In genomic region chr2:151032741-151033152, GRCh38 we compare ENCODE assay signal across 19 cellular contexts.
DNase-seq lines count a peak whose midpoint lies in the region; FAIRE-seq and TF ChIP-seq lines count a peak whose summit lies in the region.
"Had no signal": no experiment of that assay in that cellular context is flagged by ENCODE, and none has a peak within 500 bp of the region (broad histone marks: within the 10 kb centered on the region; RNA-seq: fewer than 3 reads in every experiment).

No MANE protein-coding gene starts in this region.

- H3K4me3 Mint-ChIP-seq in osteocyte (ENCODE audit: unreplicated experiment) = no peak overlapping the region
- no peak overlapping the region for H3K4me3 Mint-ChIP-seq in activated naive CD4-positive, alpha-beta T cell treated with anti-CD3 and anti-CD28 coated beads, Interleukin-2, amount 10 ng/mL, durations not matched to agents 7 days and 5 days
- H3K4me3 Mint-ChIP-seq: central memory CD8-positive, alpha-beta T cell; H9; T-helper 1 cell treated with Interleukin-12 subunit alpha and Interleukin-12 subunit beta and Interleukin-4 antibody, amounts not matched to agents 30 μg/mL and 1 μg/mL, for 36 hours; type B pancreatic cell had no signal

- H3F3A ChIP-seq in MM.1S (ENCODE audit: insufficient read depth, low read length) = no peaks in the 10 kb centered on the region

- CTCF ChIA-PET in activated naive CD4-positive, alpha-beta T cell treated with anti-CD3 and anti-CD28 coated beads, Interleukin-2, amount 10 ng/mL, durations not matched to agents 7 days and 5 days (lab: Charles Lee) = no interaction called here

- H3K4me1 ChIP-seq in MM.1S (ENCODE audit: low read length) = no peaks in the 10 kb centered on the region

- peak overlapping the region; percentile 32 for H3K27ac Mint-ChIP-seq in osteocyte (ENCODE audit: unreplicated experiment)
- no peak overlapping the region for H3K27ac Mint-ChIP-seq in activated naive CD4-positive, alpha-beta T cell treated with anti-CD3 and anti-CD28 coated beads, Interleukin-2, amount 10 ng/mL, durations not matched to agents 7 days and 5 days
- H3K27ac Mint-ChIP-seq: H9; T-helper 1 cell treated with Interleukin-12 subunit alpha and Interleukin-12 subunit beta and Interleukin-4 antibody, amounts not matched to agents 30 μg/mL and 1 μg/mL, for 36 hours; type B pancreatic cell had no signal

- TF ChIP-seq CTCF in osteocyte (IDR thresholded peaks at IDR 0.05) (no peak), MM.1S (IDR thresholded peaks at IDR 0.05; ENCODE audit: low read length) (no peak)

- no peaks in the 10 kb centered on the region for H3K79me2 ChIP-seq in MM.1S (ENCODE audit: low read length)

- no peaks in the 10 kb centered on the region for H3K36me3 Mint-ChIP-seq in osteocyte (ENCODE audit: unreplicated experiment)
- no peaks in the 10 kb centered on the region for H3K36me3 Mint-ChIP-seq in activated naive CD4-positive, alpha-beta T cell treated with anti-CD3 and anti-CD28 coated beads, Interleukin-2, amount 10 ng/mL, durations not matched to agents 7 days and 5 days
- H3K36me3 Mint-ChIP-seq: type B pancreatic cell had no signal

- no peaks in the 10 kb centered on the region for H3K27me3 Mint-ChIP-seq in osteocyte (ENCODE audit: unreplicated experiment)
- H3K27me3 Mint-ChIP-seq in activated naive CD4-positive, alpha-beta T cell treated with anti-CD3 and anti-CD28 coated beads, Interleukin-2, amount 10 ng/mL, durations not matched to agents 7 days and 5 days = no peaks in the 10 kb centered on the region
- H3K27me3 Mint-ChIP-seq: type B pancreatic cell had no signal

- DNase-seq in H4 (ENCODE audit: low spot score) = peak; percentile 72
- peak; percentile 1 for DNase-seq in RKO (ENCODE audit: low spot score)
- DNase-seq in epithelial cell of prostate (ENCODE audit: low read depth, low spot score) = peak; percentile 33
- DNase-seq in osteocyte (ENCODE audit: extremely low spot score, unreplicated experiment) = no peak
- DNase-seq in NK-92 treated with Interleukin-12 subunit alpha and Interleukin-12 subunit beta, amount 100 ng/mL, for 24 hours (lab: John Stamatoyannopoulos, UW) = no peak
- DNase-seq in frontal cortex (ENCODE audit: low spot score in 2 of 2) = no peak
- DNase-seq in MM.1S = no peak
- no peak for DNase-seq in activated naive CD4-positive, alpha-beta T cell treated with anti-CD3 and anti-CD28 coated beads, Interleukin-2, amount 10 ng/mL, durations not matched to agents 7 days and 5 days
- DNase-seq: activated CD4-positive, alpha-beta T cell treated with anti-CD3 and anti-CD28 coated beads for 48 hours; glutamatergic neuron; H9; left colon; NCI-H1436; stimulated activated CD8-positive, alpha-beta memory T cell treated with anti-CD3 and anti-CD28 coated beads, Interleukin-4, amount 100 ng/mL, for 48 hours had no signal

- H3K4me2 ChIP-seq in MM.1S (ENCODE audit: low read depth, low read length) = no peak overlapping the region

- no peak overlapping the region for H2AFZ ChIP-seq in MM.1S (ENCODE audit: low read length)

- FAIRE-seq in frontal cortex (lab: Jason Lieb, UNC) = no peak
- FAIRE-seq: GM12891 had no signal

- H3K27me3 ChIP-seq in MM.1S (replicated peaks; ENCODE audit: insufficient read depth, low read length) = no peaks in the 10 kb centered on the region
- H3K27me3 ChIP-seq: neutrophil had no signal

- no peak overlapping the region for H3K27ac ChIP-seq in epithelial cell of prostate
- no peak overlapping the region for H3K27ac ChIP-seq in MM.1S (ENCODE audit: low read length)
- H3K27ac ChIP-seq: neutrophil had no signal

- H4K20me1 ChIP-seq in MM.1S (ENCODE audit: insufficient read depth, low read length) = no peaks in the 10 kb centered on the region

- no peaks in the 10 kb centered on the region for H3K36me3 ChIP-seq in MM.1S (replicated peaks; ENCODE audit: insufficient read depth, low read length)
- H3K36me3 ChIP-seq: neutrophil had no signal

- no peak overlapping the region for H3K9ac ChIP-seq in MM.1S (ENCODE audit: low read length)

- H3K9me3 Mint-ChIP-seq in osteocyte (ENCODE audit: unreplicated experiment) = no peaks in the 10 kb centered on the region
- H3K9me3 Mint-ChIP-seq in activated naive CD4-positive, alpha-beta T cell treated with anti-CD3 and anti-CD28 coated beads, Interleukin-2, amount 10 ng/mL, durations not matched to agents 7 days and 5 days = no peaks in the 10 kb centered on the region
- H3K9me3 Mint-ChIP-seq: central memory CD8-positive, alpha-beta T cell; H9; T-helper 1 cell treated with Interleukin-12 subunit alpha and Interleukin-12 subunit beta and Interleukin-4 antibody, amounts not matched to agents 30 μg/mL and 1 μg/mL, for 36 hours had no signal

- peaks cover 18% of the 10 kb centered on the region for H3K4me1 Mint-ChIP-seq in osteocyte (ENCODE audit: unreplicated experiment)
- peaks cover 6% of the 10 kb centered on the region for H3K4me1 Mint-ChIP-seq in activated naive CD4-positive, alpha-beta T cell treated with anti-CD3 and anti-CD28 coated beads, Interleukin-2, amount 10 ng/mL, durations not matched to agents 7 days and 5 days
- H3K4me1 Mint-ChIP-seq: central memory CD8-positive, alpha-beta T cell had no signal

- no peaks in the 10 kb centered on the region for H3K9me3 ChIP-seq in MM.1S (replicated peaks; ENCODE audit: insufficient read depth, low read length)
- H3K9me3 ChIP-seq: neutrophil had no signal

- H3K4me3 ChIP-seq in MM.1S (ENCODE audit: low read length) = no peak overlapping the region

- no peaks in the 10 kb centered on the region for H3K9me2 ChIP-seq in MM.1S (replicated peaks; ENCODE audit: insufficient read depth, low read length)

Comparison
In these comparisons a context has a peak if more than half of its experiments do, and no peak if none do; other contexts are left out.
1. DNase-seq: peak in H4 (single experiment), RKO (single experiment) and epithelial cell of prostate (single experiment); none in osteocyte (single experiment), NK-92 treated with Interleukin-12 subunit alpha and Interleukin-12 subunit beta, amount 100 ng/mL, for 24 hours (single experiment), frontal cortex (0 of 2), MM.1S (single experiment) and activated naive CD4-positive, alpha-beta T cell treated with anti-CD3 and anti-CD28 coated beads, Interleukin-2, amount 10 ng/mL, durations not matched to agents 7 days and 5 days (single experiment).